ENCODE assay signal across 34 cellular contexts in the genomic region with DNA sequence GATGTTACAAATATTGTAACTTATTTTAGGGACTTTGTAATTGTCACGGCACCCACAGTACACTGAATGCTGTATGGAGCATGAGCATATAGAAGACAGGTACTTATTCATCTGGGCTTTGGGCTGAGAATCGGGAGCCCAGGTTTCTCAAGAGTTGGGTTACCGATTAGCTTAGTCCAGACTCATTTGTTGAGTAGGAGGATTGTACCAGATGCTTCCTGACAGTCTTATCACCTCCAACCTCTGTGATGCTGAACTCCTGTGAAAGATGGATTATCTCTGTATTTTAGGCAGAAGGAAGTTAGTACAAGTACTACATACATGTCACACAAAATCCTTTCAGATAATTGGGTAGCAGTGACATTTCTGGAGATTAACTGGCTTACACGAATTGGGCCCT.
"Had no signal": no experiment of that assay in that cellular context is flagged by ENCODE, and none has a peak within 500 bp of the region (broad histone marks: within the 10 kb centered on the region; RNA-seq: fewer than 3 reads in every experiment).

No MANE protein-coding gene starts in this region.

- H3K4me1 Mint-ChIP-seq: activated B cell treated with CpG ODN at 0.5 μM for 24 hours had no signal

- FAIRE-seq: astrocyte had no signal

- H3K4me2 ChIP-seq: SK-N-SH had no signal

- H3K27me3 ChIP-seq: adrenal gland, body of pancreas, breast epithelium, Peyer's patch, SJSA1 had no signal

- H3K9ac ChIP-seq: SK-N-SH had no signal

- H3K36me3 ChIP-seq: adrenal gland, breast epithelium, Peyer's patch, SJSA1 had no signal

- H3K9me3 ChIP-seq: body of pancreas, breast epithelium, Peyer's patch, SJSA1, SK-N-SH had no signal

- ATAC-seq: activated CD8-positive, alpha-beta T cell treated with anti-CD3 and anti-CD28 coated beads for 36 hours; activated naive CD4-positive, alpha-beta T cell treated with anti-CD3 and anti-CD28 coated beads, Interleukin-2, amount 50 U/mL, for 72 hours; body of pancreas; PC-3 had no signal

- H3K4me1 ChIP-seq: adrenal gland, body of pancreas, breast epithelium, Peyer's patch had no signal

- H3K9me3 Mint-ChIP-seq: activated CD8-positive, alpha-beta T cell treated with anti-CD3 and anti-CD28 coated beads for 36 hours; activated T-helper 2 cell treated with anti-CD3 and anti-CD28 coated beads, Interferon-gamma antibody, Interleukin-2, Interleukin-4, amounts not matched to agents 10 μg/mL and 5 μg/mL and 100 μg/mL, durations not matched to agents 14 hours and 24 hours and 36 hours; T-helper 1 cell treated with Interleukin-12 subunit alpha and Interleukin-12 subunit beta and Interleukin-4 antibody, amounts not matched to agents 30 μg/mL and 1 μg/mL, for 36 hours; T-helper 2 cell treated with Interferon-gamma antibody and Interleukin-4, amounts not matched to agents 5 μg/mL and 100 μg/mL, for 36 hours had no signal

- DNase-seq: activated B cell treated with CpG ODN at 0.5 μM for 24 hours; activated CD4-positive, alpha-beta T cell treated with anti-CD3 and anti-CD28 coated beads for 4 hours; activated CD4-positive, alpha-beta T cell treated with anti-CD3 and anti-CD28 coated beads, Interleukin-2, amount 50 U/mL, for 4 hours; activated CD4-positive, CD25-positive, alpha-beta regulatory T cell treated with anti-CD3 and anti-CD28 coated beads, Interleukin-2, amount 50 U/mL, for 72 hours; activated CD8-positive, alpha-beta T cell treated with anti-CD3 and anti-CD28 coated beads for 36 hours; activated gamma-delta T cell; activated naive CD4-positive, alpha-beta T cell treated with Interleukin-2 at 50 U/mL for 16 hours; activated T-cell treated with anti-CD3 and anti-CD28 coated beads, Interleukin-2, amount 50 U/mL, for 24 hours; adrenal gland; body of pancreas; cerebellar nuclear complex; NCI-H1092 treated with DMSO at 0.1 percent for 48 hours; NCI-H1417; NCI-H146; NCI-H187 treated with DMSO at 0.1 percent for 48 hours; NCI-H2081; NCI-H2171 treated with DMSO at 0.1 percent for 48 hours; NCI-H2227 treated with DMSO at 0.1 percent for 48 hours; NCI-H446; NCI-H510A treated with DMSO at 0.1 percent for 48 hours; NCI-H526 treated with DMSO at 0.1 percent for 48 hours; NCI-H774; PC-3; Peyer's patch; RPMI8226; SHP77 treated with DMSO at 0.1 percent for 48 hours; SK-N-SH had no signal

- H3K27ac ChIP-seq: adrenal gland, body of pancreas, breast epithelium, Peyer's patch, SJSA1 had no signal

- H3K4me3 ChIP-seq: adrenal gland, body of pancreas, breast epithelium, Peyer's patch, SJSA1 had no signal

- H3K27ac Mint-ChIP-seq: activated B cell treated with CpG ODN at 0.5 μM for 24 hours; activated CD8-positive, alpha-beta T cell treated with anti-CD3 and anti-CD28 coated beads for 36 hours; activated naive CD4-positive, alpha-beta T cell treated with anti-CD3 and anti-CD28 coated beads, Interleukin-2, amount 50 U/mL, for 72 hours; activated T-cell treated with anti-CD3 and anti-CD28 coated beads, Interleukin-2, amount 50 U/mL, for 24 hours; activated T-helper 2 cell treated with anti-CD3 and anti-CD28 coated beads, Interferon-gamma antibody, Interleukin-2, Interleukin-4, amounts not matched to agents 10 μg/mL and 5 μg/mL and 100 μg/mL, durations not matched to agents 14 hours and 24 hours and 36 hours; T-helper 1 cell treated with Interleukin-12 subunit alpha and Interleukin-12 subunit beta and Interleukin-4 antibody, amounts not matched to agents 30 μg/mL and 1 μg/mL, for 36 hours; T-helper 2 cell treated with Interferon-gamma antibody and Interleukin-4, amounts not matched to agents 5 μg/mL and 100 μg/mL, for 36 hours had no signal

- H3K4me3 Mint-ChIP-seq: activated B cell treated with CpG ODN at 0.5 μM for 24 hours; activated CD8-positive, alpha-beta T cell treated with anti-CD3 and anti-CD28 coated beads for 36 hours; activated T-cell treated with anti-CD3 and anti-CD28 coated beads, Interleukin-2, amount 50 U/mL, for 24 hours; T-helper 1 cell treated with Interleukin-12 subunit alpha and Interleukin-12 subunit beta and Interleukin-4 antibody, amounts not matched to agents 30 μg/mL and 1 μg/mL, for 36 hours; T-helper 2 cell treated with Interferon-gamma antibody and Interleukin-4, amounts not matched to agents 5 μg/mL and 100 μg/mL, for 36 hours had no signal
